ENCODE assay signal across 8 cellular contexts in the genomic region with DNA sequence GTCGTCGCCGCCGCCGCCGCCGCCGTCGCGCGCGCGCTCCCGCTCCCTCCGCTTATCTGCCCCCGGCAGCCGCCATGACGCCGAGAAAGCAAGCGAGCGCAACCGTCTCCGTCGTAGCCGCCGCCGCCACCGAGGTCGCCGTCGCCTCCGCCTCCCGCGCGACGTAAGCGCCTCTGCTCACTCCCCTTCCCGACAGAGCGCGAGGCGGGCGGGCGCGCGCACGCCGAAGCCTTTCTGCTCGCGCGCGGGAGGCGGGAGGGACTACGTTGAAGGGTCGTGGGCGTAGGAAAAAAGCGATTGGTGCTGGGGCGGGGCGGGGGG. TPM values are rescaled to one million over a fixed set of nuclear protein-coding genes. Genes with fewer than 3 reads are reported as not detected.
DNase-seq lines count a peak whose midpoint lies in the region; ATAC-seq and TF ChIP-seq lines count a peak whose summit lies in the region.

Gene CHD1, minus strand, starts transcription at position 206 of the 321 bp plus-strand sequence. CDS start 2,621 bp downstream, outside the sequence.

- H3K4me3 Mint-ChIP-seq in activated naive CD4-positive, alpha-beta T cell treated with anti-CD3 and anti-CD28 coated beads, Interleukin-2, amount 50 U/mL, for 24 hours = peak within 1 kb of the TSS; percentile 97

- H3K27me3 ChIP-seq in osteoblast (ENCODE audit: insufficient read depth, low read length) = no peaks in the 10 kb centered on the region
- no peaks in the 10 kb centered on the region for H3K27me3 ChIP-seq in testis

- H3K4me3 ChIP-seq in SK-N-MC (peak within 1 kb of the TSS; percentile 88), osteoblast (ENCODE audit: insufficient read depth, low read length) (peak within 1 kb of the TSS; percentile 94), testis (peak within 1 kb of the TSS; percentile 76 to 92)

- H2AFZ ChIP-seq in osteoblast (ENCODE audit: low read length) = peak within 1 kb of the TSS; percentile 74

- WGBS in testis, 2 donors = 0% methylated on average over 52 of the region's 58 CpGs; no CpG with 5 or more reads in 1 of the 2 donors

- no peaks in the 10 kb centered on the region for H3K9me3 Mint-ChIP-seq in activated naive CD4-positive, alpha-beta T cell treated with anti-CD3 and anti-CD28 coated beads, Interleukin-2, amount 50 U/mL, for 24 hours

- H3K27ac ChIP-seq in SK-N-MC = peak within 1 kb of the TSS; percentile 91
- peak within 1 kb of the TSS; percentile 100 for H3K27ac ChIP-seq in osteoblast (ENCODE audit: low read depth, low read length)
- peak within 1 kb of the TSS; percentile 98 to 99 for H3K27ac ChIP-seq in testis

- peak; percentile 91 for DNase-seq in GM10248 (ENCODE audit: extremely low spot score)
- DNase-seq in NCI-H1092 (lab: John Stamatoyannopoulos, UW) = peak; percentile 91
- DNase-seq in SK-N-MC (ENCODE audit: low read depth, low spot score) = peak; percentile 52
- no peak for DNase-seq in glomerular endothelial cell (ENCODE audit: extremely low read depth, low read depth, low spot score)
- peak; percentile 97 for DNase-seq in osteoblast (ENCODE audit: insufficient read length, low spot score, missing footprints)
- DNase-seq in testis = peak; percentile 95

- intact Hi-C loops in testis (cut with DNase I; ENCODE audit: low total_unique reads) = no loop called here

- H3K36me3 ChIP-seq in SK-N-MC (ENCODE audit: insufficient read depth, low read length) = peaks cover 33% of the 10 kb centered on the region
- peaks cover 26% of the 10 kb centered on the region for H3K36me3 ChIP-seq in osteoblast (ENCODE audit: insufficient read depth, low read length)
- H3K36me3 ChIP-seq in testis (ENCODE audit: low read depth, missing control alignments) = no peaks in the 10 kb centered on the region

- H3K36me3 Mint-ChIP-seq in activated naive CD4-positive, alpha-beta T cell treated with anti-CD3 and anti-CD28 coated beads, Interleukin-2, amount 50 U/mL, for 24 hours = peaks cover 5% of the 10 kb centered on the region

- H3K4me1 ChIP-seq in osteoblast (ENCODE audit: insufficient read depth, low read length) (peaks cover 18% of the 10 kb centered on the region), testis (peaks cover 3% of the 10 kb centered on the region)

- H3K27me3 Mint-ChIP-seq in activated naive CD4-positive, alpha-beta T cell treated with anti-CD3 and anti-CD28 coated beads, Interleukin-2, amount 50 U/mL, for 24 hours = no peaks in the 10 kb centered on the region

- ATAC-seq in HG02571 (IDR thresholded peaks at IDR 0.05; ENCODE audit: unreplicated experiment) = peak; percentile 51

- H3K27ac Mint-ChIP-seq in activated naive CD4-positive, alpha-beta T cell treated with anti-CD3 and anti-CD28 coated beads, Interleukin-2, amount 50 U/mL, for 24 hours = peak within 1 kb of the TSS; percentile 99

- POLR2A ChIA-PET in GM10248 (lab: Yijun Ruan, JAX) = interaction anchor here (0.6 to 1.8 kb wide), 4 partner anchors 16 to 127 kb away, joined by 3 to 5 read pairs (median 4); no protein-coding TSS in a partner anchor

- CTCF ChIA-PET in GM10248 (lab: Yijun Ruan, JAX) = interaction anchor here (0.8 to 2.3 kb wide), 3 partner anchors 16 to 132 kb away, joined by 3 to 7 read pairs (median 4); no protein-coding TSS in a partner anchor

- peaks cover 85% of the 10 kb centered on the region for H3K79me2 ChIP-seq in osteoblast (ENCODE audit: insufficient read depth, low read length)

- H4K20me1 ChIP-seq in osteoblast (ENCODE audit: insufficient read depth, low read length) = peaks cover 34% of the 10 kb centered on the region

- TF ChIP-seq CTCF in GM10248 (IDR thresholded peaks at IDR 0.05; ENCODE audit: control extremely low read depth, extremely low read depth, low read depth, missing control alignments) (no peak), osteoblast (IDR thresholded peaks at IDR 0.05; ENCODE audit: extremely low read depth, low read depth, low read length) (no peak), testis (IDR thresholded peaks at IDR 0.05) (no peak)

- peak within 1 kb of the TSS; percentile 93 for H3K9ac ChIP-seq in SK-N-MC (ENCODE audit: insufficient read length)

- no peaks in the 10 kb centered on the region for H3K9me3 ChIP-seq in SK-N-MC (ENCODE audit: low read depth, low read length)
- no peaks in the 10 kb centered on the region for H3K9me3 ChIP-seq in osteoblast (ENCODE audit: low read depth, low read length)
- H3K9me3 ChIP-seq in testis = no peaks in the 10 kb centered on the region

- no peak for TF ChIP-seq POLR2A in testis (IDR thresholded peaks at IDR 0.05)

- peaks cover 68% of the 10 kb centered on the region for H3K4me1 Mint-ChIP-seq in activated naive CD4-positive, alpha-beta T cell treated with anti-CD3 and anti-CD28 coated beads, Interleukin-2, amount 50 U/mL, for 24 hours

- peak within 1 kb of the TSS; percentile 91 for H3K4me2 ChIP-seq in osteoblast (ENCODE audit: insufficient read depth, low read length)

RNA-seq across cellular contexts. Expression of gene CHD1, which starts in this region (rescaled TPM):
- total RNA-seq in glomerular endothelial cell (45.9 and 47.1 TPM in 2 replicates), osteoblast (43.8 and 47.4 TPM in 2 replicates), testis (100 to 1,000 TPM; 104 to 117 TPM)
- polyA plus RNA-seq in testis (ENCODE audit: insufficient read depth, low read depth, low replicate concordance) = 23.7 TPM
